Comparison of ENCODE assay signal across 27 cellular contexts in genomic region chr11:114745150-114745671, GRCh38.
"Had no signal": no experiment of that assay in that cellular context is flagged by ENCODE, and none has a peak within 500 bp of the region (broad histone marks: within the 10 kb centered on the region; RNA-seq: fewer than 3 reads in every experiment).

No MANE protein-coding gene starts in this region.

- ATAC-seq: left lung; lower lobe of right lung; naive thymus-derived CD8-positive, alpha-beta T cell; pancreas; right lobe of liver; stimulated activated naive B cell treated with anti-CD40 and anti-IgM and Interleukin-4, amounts not matched to agents 10 μg/mL and 1 μg/mL and 100 μg/mL, for 72 hours; stimulated activated naive CD8-positive, alpha-beta T cell treated with anti-CD3 and anti-CD28 coated beads, Interleukin-15, Interleukin-2, amounts not matched to agents 100 U/mL and 50 U/mL, for 24 hours had no signal

- H3K4me1 ChIP-seq: left lung, lower lobe of right lung, pancreas, right atrium auricular region, right lobe of liver, stomach, testis, thyroid gland, transverse colon, upper lobe of left lung, vagina had no signal

- H3K9me3 ChIP-seq: pancreas, right lobe of liver, testis, thyroid gland, transverse colon, vagina had no signal

- H3K4me1 Mint-ChIP-seq: immature natural killer cell; naive thymus-derived CD8-positive, alpha-beta T cell; nephron; stimulated activated naive B cell treated with anti-CD40 and anti-IgM and Interleukin-4, amounts not matched to agents 10 μg/mL and 1 μg/mL and 100 μg/mL, for 72 hours had no signal

- H3K36me3 ChIP-seq: left lung, lower lobe of right lung, pancreas, right atrium auricular region, right lobe of liver, stomach, thyroid gland, transverse colon, upper lobe of left lung, vagina had no signal

- H3K27me3 ChIP-seq: left lung, pancreas, right atrium auricular region, right lobe of liver, stomach, testis, thyroid gland, transverse colon, upper lobe of left lung, vagina had no signal

- H3K4me3 Mint-ChIP-seq: immature natural killer cell; naive thymus-derived CD8-positive, alpha-beta T cell; nephron; stimulated activated naive B cell treated with anti-CD40 and anti-IgM and Interleukin-4, amounts not matched to agents 10 μg/mL and 1 μg/mL and 100 μg/mL, for 72 hours had no signal

- DNase-seq: hypothalamus; immature natural killer cell; kidney; left colon; left lung; lower lobe of right lung; mammary epithelial cell; mesenchymal stem cell; naive thymus-derived CD8-positive, alpha-beta T cell; pancreas; right lobe of liver; stimulated activated CD4-positive, alpha-beta T cell treated with anti-CD3 and anti-CD28 coated beads, Interleukin-12 subunit alpha, Interleukin-12 subunit beta, amount 100 ng/mL, for 4 hours; stimulated activated CD4-positive, alpha-beta T cell treated with anti-CD3 and anti-CD28 coated beads, Interleukin-15, amount 100 ng/mL, for 24 hours; stimulated activated CD4-positive, alpha-beta T cell treated with anti-CD3 and anti-CD28 coated beads, Interleukin-2, amount 100 ng/mL, for 24 hours; stimulated activated CD4-positive, alpha-beta T cell treated with anti-CD3 and anti-CD28 coated beads, Interleukin-4, amount 100 ng/mL, for 1 hour; stimulated activated naive B cell treated with anti-CD40 and anti-IgM and Interleukin-4, amounts not matched to agents 10 μg/mL and 1 μg/mL and 100 μg/mL, for 72 hours; stimulated activated naive CD8-positive, alpha-beta T cell treated with anti-CD3 and anti-CD28 coated beads, Interleukin-15, Interleukin-2, amounts not matched to agents 100 U/mL and 50 U/mL, for 24 hours; stomach; testis; thyroid gland; transverse colon; upper lobe of left lung had no signal

- H3K27ac ChIP-seq: left lung, lower lobe of right lung, pancreas, right atrium auricular region, right lobe of liver, skin epidermis, stomach, testis, thyroid gland, transverse colon, upper lobe of left lung, vagina had no signal

- FAIRE-seq: islet of Langerhans had no signal

- H3K36me3 Mint-ChIP-seq: immature natural killer cell; naive thymus-derived CD8-positive, alpha-beta T cell; stimulated activated naive B cell treated with anti-CD40 and anti-IgM and Interleukin-4, amounts not matched to agents 10 μg/mL and 1 μg/mL and 100 μg/mL, for 72 hours had no signal

- H3K4me3 ChIP-seq: left lung, lower lobe of right lung, pancreas, right atrium auricular region, right lobe of liver, skin epidermis, stomach, testis, thyroid gland, transverse colon, upper lobe of left lung, vagina had no signal

- H3K27ac Mint-ChIP-seq: immature natural killer cell; naive thymus-derived CD8-positive, alpha-beta T cell; nephron; stimulated activated naive B cell treated with anti-CD40 and anti-IgM and Interleukin-4, amounts not matched to agents 10 μg/mL and 1 μg/mL and 100 μg/mL, for 72 hours had no signal
